In the genomic region with DNA sequence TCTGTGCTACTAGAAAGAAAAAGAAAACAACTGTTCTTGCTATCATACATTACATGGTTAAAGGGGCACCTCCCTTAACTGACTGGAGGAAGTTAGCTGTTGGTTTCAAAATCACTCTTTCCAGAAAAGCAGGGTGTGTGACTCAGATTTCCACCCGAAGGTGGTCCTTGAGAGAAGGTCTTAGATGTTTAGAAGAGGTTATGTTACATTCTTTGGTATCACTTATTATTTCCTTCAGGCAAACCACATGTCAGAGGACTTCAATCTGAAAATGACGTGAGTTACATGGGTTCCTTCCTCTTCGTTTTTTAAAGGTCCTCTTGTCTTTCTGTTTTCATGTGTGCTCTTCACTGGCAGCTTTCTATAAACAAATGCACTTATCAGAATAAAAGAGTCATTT, we compare ENCODE assay signal across 9 cellular contexts.
DNase-seq lines count a peak whose midpoint lies in the region; ATAC-seq and TF ChIP-seq lines count a peak whose summit lies in the region.
"Had no signal": no experiment of that assay in that cellular context is flagged by ENCODE, and none has a peak within 500 bp of the region (broad histone marks: within the 10 kb centered on the region; RNA-seq: fewer than 3 reads in every experiment).

No MANE protein-coding gene starts in this region.

- peak; percentile 73 for ATAC-seq in HG03558 (IDR thresholded peaks at IDR 0.05; ENCODE audit: extremely low read depth, unreplicated experiment)
- peak; percentile 96 for ATAC-seq in activated CD8-positive, alpha-beta memory T cell treated with anti-CD3 and anti-CD28 coated beads, Interleukin-2, amount 10 ng/mL, durations not matched to agents 7 days and 5 days
- peak; percentile 94 for ATAC-seq in naive thymus-derived CD4-positive, alpha-beta T cell

- TF ChIP-seq POLR2A in breast epithelium (IDR thresholded peaks at IDR 0.05), result no peak

- peaks cover 46% of the 10 kb centered on the region for H3K36me3 Mint-ChIP-seq in activated CD8-positive, alpha-beta memory T cell treated with anti-CD3 and anti-CD28 coated beads, Interleukin-2, amount 10 ng/mL, durations not matched to agents 7 days and 5 days
- peaks cover 0 to 34% (median 0%) of the 10 kb centered on the region in 5 donors for H3K36me3 Mint-ChIP-seq in naive thymus-derived CD4-positive, alpha-beta T cell

- H3K36me3 ChIP-seq in naive thymus-derived CD4-positive, alpha-beta T cell (ENCODE audit: control insufficient read depth in 2 of 3, insufficient read depth in 3 of 3, low read length in 3 of 3), result no peaks in the 10 kb centered on the region
- H3K36me3 ChIP-seq in breast epithelium (no peaks in the 10 kb centered on the region), ascending aorta (no peaks in the 10 kb centered on the region)
- H3K36me3 ChIP-seq: cardiac muscle cell had no signal

- POLR2A ChIA-PET in naive thymus-derived CD4-positive, alpha-beta T cell (lab: Charles Lee), result interaction anchor here (1.0 to 1.7 kb wide), 2 partner anchors 18 to 29 kb away, joined by 3 to 4 read pairs; no protein-coding TSS in a partner anchor

- no peaks in the 10 kb centered on the region for H3K27me3 Mint-ChIP-seq in activated CD8-positive, alpha-beta memory T cell treated with anti-CD3 and anti-CD28 coated beads, Interleukin-2, amount 10 ng/mL, durations not matched to agents 7 days and 5 days
- no peaks in the 10 kb centered on the region for H3K27me3 Mint-ChIP-seq in naive thymus-derived CD4-positive, alpha-beta T cell

- H3K27ac ChIP-seq in naive thymus-derived CD4-positive, alpha-beta T cell (ENCODE audit: low read depth, low read length), result peak overlapping the region; percentile 43
- no peak overlapping the region for H3K27ac ChIP-seq in breast epithelium
- no peak overlapping the region for H3K27ac ChIP-seq in ascending aorta
- H3K27ac ChIP-seq: cardiac muscle cell had no signal

- no peaks in the 10 kb centered on the region for H3K9me3 ChIP-seq in naive thymus-derived CD4-positive, alpha-beta T cell (ENCODE audit: control insufficient read depth in 2 of 3, low read length in 3 of 3)
- no peaks in the 10 kb centered on the region for H3K9me3 ChIP-seq in breast epithelium
- no peaks in the 10 kb centered on the region for H3K9me3 ChIP-seq in ascending aorta

- peak overlapping the region; percentile 28 for H3K4me3 ChIP-seq in naive thymus-derived CD4-positive, alpha-beta T cell (ENCODE audit: low read length)
- peak overlapping the region in 1 of 3 donors; percentile 11 for H3K4me3 ChIP-seq in breast epithelium
- no peak overlapping the region for H3K4me3 ChIP-seq in ascending aorta
- H3K4me3 ChIP-seq: cardiac muscle cell had no signal

- CTCF ChIA-PET in activated CD8-positive, alpha-beta memory T cell treated with anti-CD3 and anti-CD28 coated beads, Interleukin-2, amount 10 ng/mL, durations not matched to agents 7 days and 5 days (lab: Charles Lee), result interaction anchor here (1.0 to 1.3 kb wide), 3 partner anchors 19 to 433 kb away, joined by 3 to 4 read pairs (median 3); no protein-coding TSS in a partner anchor
- CTCF ChIA-PET in naive thymus-derived CD4-positive, alpha-beta T cell (lab: Charles Lee), result no interaction called here

- intact Hi-C loops in naive thymus-derived CD4-positive, alpha-beta T cell (cut with micrococcal nuclease), result loop anchor here (1.0 to 10.0 kb wide), 13 partner anchors 9 to 809 kb away; a partner anchor contains a TSS
- intact Hi-C loops in breast epithelium (cut with DNase I; ENCODE audit: low total_unique reads), result no loop called here
- intact Hi-C loops in ascending aorta (cut with DNase I), result no loop called here

- peaks cover 64% of the 10 kb centered on the region for H3K4me1 Mint-ChIP-seq in activated CD8-positive, alpha-beta memory T cell treated with anti-CD3 and anti-CD28 coated beads, Interleukin-2, amount 10 ng/mL, durations not matched to agents 7 days and 5 days
- H3K4me1 Mint-ChIP-seq in naive thymus-derived CD4-positive, alpha-beta T cell, result peaks cover 33 to 61% (median 56%) of the 10 kb centered on the region in 7 donors

- peak overlapping the region; percentile 63 for H3K4me3 Mint-ChIP-seq in activated CD8-positive, alpha-beta memory T cell treated with anti-CD3 and anti-CD28 coated beads, Interleukin-2, amount 10 ng/mL, durations not matched to agents 7 days and 5 days
- H3K4me3 Mint-ChIP-seq in naive thymus-derived CD4-positive, alpha-beta T cell, result peak overlapping the region; percentile 1 to 79 (median 73)

- H3K27me3 ChIP-seq in naive thymus-derived CD4-positive, alpha-beta T cell (ENCODE audit: control insufficient read depth in 2 of 2, insufficient read depth in 2 of 2, low read length in 2 of 2), result no peaks in the 10 kb centered on the region
- H3K27me3 ChIP-seq in breast epithelium (no peaks in the 10 kb centered on the region), ascending aorta (no peaks in the 10 kb centered on the region)
- H3K27me3 ChIP-seq: cardiac muscle cell had no signal

- no peak for TF ChIP-seq CTCF in breast epithelium (IDR thresholded peaks at IDR 0.05)
- no peak for TF ChIP-seq CTCF in ascending aorta (IDR thresholded peaks at IDR 0.05)

- peaks cover 28 to 32% of the 10 kb centered on the region in 2 donors for H3K4me1 ChIP-seq in naive thymus-derived CD4-positive, alpha-beta T cell (ENCODE audit: control insufficient read depth in 2 of 2, insufficient read depth in 2 of 2, low read length in 2 of 2)
- H3K4me1 ChIP-seq in breast epithelium (no peaks in the 10 kb centered on the region), ascending aorta (peaks cover 0 to 3% of the 10 kb centered on the region in 2 donors)

- DNase-seq in activated gamma-delta T cell treated with Interleukin-2 at 50 U/mL for 16 hours, result peak; percentile 47
- no peak for DNase-seq in activated gamma-delta T cell (lab: John Stamatoyannopoulos, UW)
- peak; percentile 87 for DNase-seq in activated CD8-positive, alpha-beta memory T cell treated with anti-CD3 and anti-CD28 coated beads, Interleukin-2, amount 10 ng/mL, durations not matched to agents 7 days and 5 days
- peak in 8 of 9 donors; percentile 59 to 86 (median 78) for DNase-seq in naive thymus-derived CD4-positive, alpha-beta T cell
- no peak for DNase-seq in DMS 273 (lab: John Stamatoyannopoulos, UW; ENCODE audit: unreplicated experiment)
- DNase-seq in breast epithelium (ENCODE audit: low spot score in 2 of 2), result no peak
- no peak for DNase-seq in ascending aorta (ENCODE audit: low spot score in 2 of 2)

- peaks cover 7% of the 10 kb centered on the region for H3K9me3 Mint-ChIP-seq in activated CD8-positive, alpha-beta memory T cell treated with anti-CD3 and anti-CD28 coated beads, Interleukin-2, amount 10 ng/mL, durations not matched to agents 7 days and 5 days (ENCODE audit: low read depth)
- H3K9me3 Mint-ChIP-seq in naive thymus-derived CD4-positive, alpha-beta T cell, result peaks cover 0 to 15% (median 0%) of the 10 kb centered on the region in 11 donors

- peak overlapping the region; percentile 97 for H3K27ac Mint-ChIP-seq in activated CD8-positive, alpha-beta memory T cell treated with anti-CD3 and anti-CD28 coated beads, Interleukin-2, amount 10 ng/mL, durations not matched to agents 7 days and 5 days
- H3K27ac Mint-ChIP-seq in naive thymus-derived CD4-positive, alpha-beta T cell, result peak overlapping the region; percentile 50 to 91 (median 87)

Comparison
In these comparisons a context has a peak if more than half of its experiments do, and no peak if none do; other contexts are left out.
1. DNase-seq: peak in activated gamma-delta T cell treated with Interleukin-2 at 50 U/mL for 16 hours (single experiment), activated CD8-positive, alpha-beta memory T cell treated with anti-CD3 and anti-CD28 coated beads, Interleukin-2, amount 10 ng/mL, durations not matched to agents 7 days and 5 days (single experiment) and naive thymus-derived CD4-positive, alpha-beta T cell (8 of 9); none in activated gamma-delta T cell (single experiment), DMS 273 (single experiment), breast epithelium (0 of 2) and ascending aorta (0 of 2).
2. intact Hi-C loops: an anchor here in naive thymus-derived CD4-positive, alpha-beta T cell (1.0 to 10.0 kb wide); none called in breast epithelium and ascending aorta.
3. Peak in every context shown above with its lines, with median percentiles within 50 percentile points of each other: ATAC-seq.